1 cellular context compared by ENCODE assay signal in the genomic region with DNA sequence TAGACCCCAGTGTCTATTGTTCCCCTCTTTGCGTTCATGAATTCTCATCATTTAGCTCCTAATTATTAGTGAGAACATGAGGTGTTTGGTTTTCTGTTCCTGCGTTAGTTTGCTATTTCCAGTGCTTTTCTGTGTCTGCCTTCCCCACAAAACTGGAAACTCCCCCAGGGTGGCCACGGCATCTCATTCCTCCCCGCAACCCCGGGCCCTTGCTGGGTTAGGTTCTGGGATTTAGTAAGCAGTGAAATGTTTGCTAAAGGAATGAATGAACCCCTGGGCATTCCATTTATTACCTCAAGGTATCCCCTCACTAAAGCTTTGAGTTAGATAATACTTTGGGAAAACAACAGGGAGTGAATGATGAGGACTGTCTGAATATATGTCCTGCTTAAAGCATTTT.
TF ChIP-seq lines count a peak whose summit lies in the region.

No MANE protein-coding gene starts in this region.

TF ChIP-seq in WTC11, 78 proteins besides CTCF, POLR2A, EP300 and RAD21 (continued from another document):
- TF ChIP-seq CREB1 (CRISPR knock-in tag; IDR thresholded peaks at IDR 0.05) = no peak
- TF ChIP-seq KAT7 (CRISPR knock-in tag; IDR thresholded peaks at IDR 0.05; ENCODE audit: borderline replicate concordance) = no peak
- no peak for TF ChIP-seq TP53 (CRISPR knock-in tag; IDR thresholded peaks at IDR 0.05)
- no peak for TF ChIP-seq IRF1 (CRISPR knock-in tag; IDR thresholded peaks at IDR 0.05)
- no peak for TF ChIP-seq USF2 (CRISPR knock-in tag; IDR thresholded peaks at IDR 0.05)
- no peak for TF ChIP-seq TEAD4 (CRISPR knock-in tag; IDR thresholded peaks at IDR 0.05)
- TF ChIP-seq, protein P1, sequence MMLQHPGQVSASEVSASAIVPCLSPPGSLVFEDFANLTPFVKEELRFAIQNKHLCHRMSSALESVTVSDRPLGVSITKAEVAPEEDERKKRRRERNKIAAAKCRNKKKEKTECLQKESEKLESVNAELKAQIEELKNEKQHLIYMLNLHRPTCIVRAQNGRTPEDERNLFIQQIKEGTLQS (CRISPR knock-in tag; conservative IDR thresholded peaks at IDR 0.05) = no peak
- no peak for TF ChIP-seq SP1 (CRISPR knock-in tag; conservative IDR thresholded peaks at IDR 0.05)
- TF ChIP-seq ZNF396 (CRISPR knock-in tag; IDR thresholded peaks at IDR 0.05; ENCODE audit: borderline replicate concordance) = no peak
- TF ChIP-seq TCF7 (CRISPR knock-in tag; IDR thresholded peaks at IDR 0.05; ENCODE audit: low read depth) = no peak
- TF ChIP-seq ZNF423 (CRISPR knock-in tag; IDR thresholded peaks at IDR 0.05) = no peak
